Comparison of ENCODE assay signal across 1 cellular context in genomic region chr6:40538556-40538955, GRCh38.
TF ChIP-seq lines count a peak whose summit lies in the region.

No MANE protein-coding gene starts in this region.

TF ChIP-seq in WTC11, 78 proteins besides CTCF, POLR2A, EP300 and RAD21 (continued from another document):
- TF ChIP-seq AFF4 (CRISPR knock-in tag; IDR thresholded peaks at IDR 0.05; ENCODE audit: borderline replicate concordance): no peak
- TF ChIP-seq KAT7 (CRISPR knock-in tag; IDR thresholded peaks at IDR 0.05; ENCODE audit: borderline replicate concordance): no peak
- TF ChIP-seq CBFB (CRISPR knock-in tag; IDR thresholded peaks at IDR 0.05; ENCODE audit: low read depth): no peak
- TF ChIP-seq TEAD4 (CRISPR knock-in tag; IDR thresholded peaks at IDR 0.05): no peak
- no peak for TF ChIP-seq ETV6 (CRISPR knock-in tag; IDR thresholded peaks at IDR 0.05)
TF ChIP-seq in WTC11: peak in this region for 0.
